18 cellular contexts compared by ENCODE assay signal in the genomic region with DNA sequence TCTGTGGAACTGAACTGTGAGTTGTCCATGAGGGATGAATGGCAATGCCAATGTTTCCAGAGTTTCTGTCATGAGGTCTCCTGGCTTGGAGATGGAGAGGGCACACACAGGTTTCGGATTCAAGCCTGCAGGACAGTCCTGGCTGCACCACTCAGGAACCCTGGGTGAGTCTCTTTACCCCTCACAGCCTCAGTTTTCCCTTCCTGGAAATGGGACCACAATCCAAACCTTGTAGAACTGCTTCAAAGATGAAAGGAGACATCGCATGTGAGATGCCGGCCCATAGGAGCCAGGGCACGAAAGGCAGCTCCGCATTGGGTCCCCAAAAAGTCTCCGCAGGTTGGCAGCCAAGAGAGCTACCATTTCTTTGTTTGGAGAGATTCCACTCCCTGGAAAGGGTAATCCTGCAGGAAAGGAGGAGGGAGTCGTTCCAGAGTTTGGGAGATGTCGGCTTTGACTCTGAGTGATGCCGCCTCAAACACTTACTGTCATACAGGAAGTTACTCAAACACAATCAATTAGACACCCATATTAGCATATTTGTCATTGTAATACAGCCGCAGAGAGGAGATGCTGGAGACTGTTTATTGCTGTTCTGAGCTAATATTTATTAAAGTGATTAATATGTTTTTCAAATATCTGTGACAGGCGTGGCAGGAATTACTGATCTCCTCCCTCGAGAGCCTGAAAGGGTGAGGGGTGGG.
DNase-seq lines count a peak whose midpoint lies in the region; ATAC-seq, FAIRE-seq and TF ChIP-seq lines count a peak whose summit lies in the region.
"Had no signal": no experiment of that assay in that cellular context is flagged by ENCODE, and none has a peak within 500 bp of the region (broad histone marks: within the 10 kb centered on the region; RNA-seq: fewer than 3 reads in every experiment).

No MANE protein-coding gene starts in this region.

- H3K36me3 Mint-ChIP-seq in nephron (ENCODE audit: low read depth) (peaks cover under 1% of the 10 kb centered on the region), progenitor cell of endocrine pancreas (ENCODE audit: insufficient read depth) (no peaks in the 10 kb centered on the region)
- H3K36me3 Mint-ChIP-seq: CD4-positive, alpha-beta memory T cell had no signal

- no peak for DNase-seq in stimulated activated naive CD8-positive, alpha-beta T cell treated with anti-CD3 and anti-CD28 coated beads, Interleukin-15, Interleukin-2, amounts not matched to agents 100 U/mL and 50 U/mL, for 24 hours
- no peak for DNase-seq in stimulated activated naive CD8-positive, alpha-beta T cell treated with anti-CD3 and anti-CD28 coated beads, Interleukin-15, amount 100 ng/mL, for 72 hours
- DNase-seq in bronchial epithelial cell (ENCODE audit: low read depth) (peak; percentile 43), urothelium cell line (ENCODE audit: low spot score) (no peak), progenitor cell of endocrine pancreas (ENCODE audit: low spot score, unreplicated experiment) (no peak), SW480 (ENCODE audit: low spot score) (no peak), Ammon's horn (ENCODE audit: low spot score) (no peak)
- DNase-seq: BE2C; CD4-positive, alpha-beta memory T cell; DMS153; DMS79 treated with DMSO at 0.1 percent for 48 hours; EL; GDM1 had no signal

- FAIRE-seq in bronchial epithelial cell (lab: Jason Lieb, UNC) (peak; percentile 32), urothelium cell line (lab: Jason Lieb, UNC) (peak; percentile 90)
- FAIRE-seq: D721Med, GM12892, GM19239, H54 had no signal

- no peak for TF ChIP-seq CTCF in bronchial epithelial cell (IDR thresholded peaks at IDR 0.05; ENCODE audit: insufficient read depth, low read length, severe bottlenecking)
- no peak for TF ChIP-seq CTCF in nephron (IDR thresholded peaks at IDR 0.05; ENCODE audit: unreplicated experiment in 3 of 3)
- TF ChIP-seq CTCF in progenitor cell of endocrine pancreas (IDR thresholded peaks at IDR 0.05; ENCODE audit: unreplicated experiment): no peak

- H3K36me3 ChIP-seq in bronchial epithelial cell (ENCODE audit: control insufficient read depth, insufficient read depth, low read length): no peaks in the 10 kb centered on the region
- H3K36me3 ChIP-seq: BE2C had no signal

- no peak overlapping the region for H3K4me3 ChIP-seq in bronchial epithelial cell (ENCODE audit: low read depth, low read length)

- peaks cover 0 to under 1% of the 10 kb centered on the region in 2 donors for H3K9me3 Mint-ChIP-seq in stimulated activated naive CD8-positive, alpha-beta T cell treated with anti-CD3 and anti-CD28 coated beads, Interleukin-15, amount 100 ng/mL, for 72 hours
- peaks cover 7% of the 10 kb centered on the region for H3K9me3 Mint-ChIP-seq in nephron
- no peaks in the 10 kb centered on the region for H3K9me3 Mint-ChIP-seq in progenitor cell of endocrine pancreas (ENCODE audit: low read depth)

- no peaks in the 10 kb centered on the region for H3K27me3 ChIP-seq in bronchial epithelial cell (ENCODE audit: control insufficient read depth, insufficient read depth, low read length)

- H3K4me1 Mint-ChIP-seq in stimulated activated naive CD8-positive, alpha-beta T cell treated with anti-CD3 and anti-CD28 coated beads, Interleukin-15, amount 100 ng/mL, for 72 hours: no peaks in the 10 kb centered on the region
- H3K4me1 Mint-ChIP-seq in nephron (peaks cover 43% of the 10 kb centered on the region), progenitor cell of endocrine pancreas (ENCODE audit: low read depth) (peaks cover 38% of the 10 kb centered on the region)
- H3K4me1 Mint-ChIP-seq: CD4-positive, alpha-beta memory T cell had no signal

- no peak overlapping the region for H3K27ac Mint-ChIP-seq in stimulated activated naive CD8-positive, alpha-beta T cell treated with anti-CD3 and anti-CD28 coated beads, Interleukin-15, amount 100 ng/mL, for 72 hours
- H3K27ac Mint-ChIP-seq in nephron (peak overlapping the region in 2 of 3 experiments; percentile 12 to 46), progenitor cell of endocrine pancreas (no peak overlapping the region)
- H3K27ac Mint-ChIP-seq: CD4-positive, alpha-beta memory T cell had no signal

- peak; percentile 19 for ATAC-seq in stimulated activated naive CD8-positive, alpha-beta T cell treated with anti-CD3 and anti-CD28 coated beads, Interleukin-15, Interleukin-2, amounts not matched to agents 100 U/mL and 50 U/mL, for 24 hours
- ATAC-seq in stimulated activated naive CD8-positive, alpha-beta T cell treated with anti-CD3 and anti-CD28 coated beads, Interleukin-15, amount 100 ng/mL, for 72 hours: no peak

- no peak overlapping the region for H3K4me3 Mint-ChIP-seq in stimulated activated naive CD8-positive, alpha-beta T cell treated with anti-CD3 and anti-CD28 coated beads, Interleukin-15, amount 100 ng/mL, for 72 hours
- no peak overlapping the region for H3K4me3 Mint-ChIP-seq in nephron
- H3K4me3 Mint-ChIP-seq in progenitor cell of endocrine pancreas (ENCODE audit: low read depth): no peak overlapping the region
- H3K4me3 Mint-ChIP-seq: CD4-positive, alpha-beta memory T cell had no signal

- H3K27me3 Mint-ChIP-seq in stimulated activated naive CD8-positive, alpha-beta T cell treated with anti-CD3 and anti-CD28 coated beads, Interleukin-15, amount 100 ng/mL, for 72 hours: peaks cover 8% of the 10 kb centered on the region
- H3K27me3 Mint-ChIP-seq in nephron (ENCODE audit: low read depth) (peaks cover 23% of the 10 kb centered on the region), progenitor cell of endocrine pancreas (no peaks in the 10 kb centered on the region)

Comparison
In these comparisons a context has a peak if more than half of its experiments do, and no peak if none do; other contexts are left out.
1. H3K27ac Mint-ChIP-seq: peak in nephron (2 of 3); none in stimulated activated naive CD8-positive, alpha-beta T cell treated with anti-CD3 and anti-CD28 coated beads, Interleukin-15, amount 100 ng/mL, for 72 hours (0 of 2) and progenitor cell of endocrine pancreas (single experiment).